8 cellular contexts compared by ENCODE assay signal in genomic region chr4:121072836-121073362, GRCh38. TPM values are rescaled to one million over a fixed set of nuclear protein-coding genes. Genes with fewer than 3 reads are reported as not detected.
A peak's percentile ranks its signal among the peaks of the same experiment; 100 is the strongest.
DNase-seq lines count a peak whose midpoint lies in the region; ATAC-seq and TF ChIP-seq lines count a peak whose summit lies in the region.

No MANE protein-coding gene starts in this region.

- peak overlapping the region; percentile 38 for H3K9ac ChIP-seq in HUES6 (ENCODE audit: low read length)

- no peak for TF ChIP-seq POLR2A in tibial nerve (IDR thresholded peaks at IDR 0.05)

- H3K9me3 ChIP-seq in BE2C = no peaks in the 10 kb centered on the region
- no peaks in the 10 kb centered on the region for H3K9me3 ChIP-seq in HUES6 (ENCODE audit: control insufficient read depth, insufficient read depth, low read depth, low read length)
- no peaks in the 10 kb centered on the region for H3K9me3 ChIP-seq in lung (ENCODE audit: control insufficient read depth in 2 of 2, insufficient read depth in 1 of 2, low read length in 1 of 2)
- no peaks in the 10 kb centered on the region for H3K9me3 ChIP-seq in tibial nerve

- H3K4me3 ChIP-seq in BE2C (ENCODE audit: low read depth, low read length) (peak overlapping the region; percentile 22; the same call in 1 of the 2 replicates), HUES6 (ENCODE audit: low read depth, low read length) (peak overlapping the region; percentile 76), lung (peak overlapping the region; percentile 48), tibial nerve (peak overlapping the region; percentile 32 to 61 (median 49))

- H3K4me1 Mint-ChIP-seq in central memory CD8-positive, alpha-beta T cell = peaks cover 27% of the 10 kb centered on the region

- no peak for ATAC-seq in central memory CD8-positive, alpha-beta T cell (replicated peaks; ENCODE audit: extremely low read depth, poor library complexity, severe bottlenecking)
- no peak for ATAC-seq in lung (ENCODE audit: insufficient read depth, low FRiP score)

- peaks cover 77% of the 10 kb centered on the region for H3K27me3 Mint-ChIP-seq in central memory CD8-positive, alpha-beta T cell

- peak overlapping the region; percentile 79 for H3K4me3 Mint-ChIP-seq in central memory CD8-positive, alpha-beta T cell

- DNase-seq in BE2C (peak; percentile 13), lung (ENCODE audit: low spot score) (peak; percentile 37), tibial nerve (ENCODE audit: low spot score in 2 of 2) (no peak), SW 1271 (lab: John Stamatoyannopoulos, UW) (no peak), AG08395 (ENCODE audit: low spot score) (no peak), NK-92 (lab: John Stamatoyannopoulos, UW; ENCODE audit: unreplicated experiment) (no peak)
- no peak for DNase-seq in central memory CD8-positive, alpha-beta T cell (ENCODE audit: low spot score in 2 of 2)

- H3K4me1 ChIP-seq in BE2C (no peaks in the 10 kb centered on the region), HUES6 (ENCODE audit: control insufficient read depth, insufficient read depth, low read length) (peaks cover 14% of the 10 kb centered on the region), lung (ENCODE audit: control insufficient read depth in 2 of 2, insufficient read depth in 2 of 2, low read length in 2 of 2) (peaks cover 0 to 2% of the 10 kb centered on the region in 2 donors), tibial nerve (peaks cover 0 to 24% (median 3%) of the 10 kb centered on the region in 4 donors)

- no peak for TF ChIP-seq EP300 in tibial nerve (IDR thresholded peaks at IDR 0.05)

- peaks cover 83% of the 10 kb centered on the region for H3K27me3 ChIP-seq in BE2C
- H3K27me3 ChIP-seq in HUES6 (ENCODE audit: control insufficient read depth, insufficient read depth, low read length) = peaks cover 64% of the 10 kb centered on the region
- H3K27me3 ChIP-seq in lung (ENCODE audit: control insufficient read depth, insufficient read depth) = no peaks in the 10 kb centered on the region
- H3K27me3 ChIP-seq in tibial nerve = peaks cover 0 to 9% of the 10 kb centered on the region in 2 donors

- H3K36me3 ChIP-seq in BE2C (no peaks in the 10 kb centered on the region), HUES6 (ENCODE audit: control insufficient read depth, insufficient read depth, low read length) (no peaks in the 10 kb centered on the region), lung (ENCODE audit: control insufficient read depth in 2 of 2, insufficient read depth in 2 of 2, low read length in 2 of 2) (no peaks in the 10 kb centered on the region), tibial nerve (no peaks in the 10 kb centered on the region)

- H3K27ac Mint-ChIP-seq in central memory CD8-positive, alpha-beta T cell (ENCODE audit: low read depth) = no peak overlapping the region

- H3K36me3 Mint-ChIP-seq in central memory CD8-positive, alpha-beta T cell (ENCODE audit: insufficient read depth) = peaks cover 10% of the 10 kb centered on the region

- no peaks in the 10 kb centered on the region for H3K9me3 Mint-ChIP-seq in central memory CD8-positive, alpha-beta T cell

- 1 to 2% methylated on average over 27 of the region's 27 CpGs for WGBS in lung, 2 donors
- 3% methylated on average over 27 of the region's 27 CpGs for WGBS in tibial nerve, 2 donors

- H3K27ac ChIP-seq in HUES6 (ENCODE audit: low read depth, low read length) = no peak overlapping the region
- H3K27ac ChIP-seq in lung (ENCODE audit: low read depth in 1 of 2, low read length in 1 of 2) = peak overlapping the region in 1 of 2 donors; percentile 80
- peak overlapping the region in 1 of 4 donors; percentile 47 for H3K27ac ChIP-seq in tibial nerve

- TF ChIP-seq CTCF in BE2C (IDR thresholded peaks at IDR 0.05; ENCODE audit: low read depth, low read length) (no peak), lung (IDR thresholded peaks at IDR 0.05; ENCODE audit: control extremely low read depth, extremely low read depth) (no peak), tibial nerve (IDR thresholded peaks at IDR 0.05) (no peak)

RNA-seq across cellular contexts. Expression of gene NDNF, which starts 0.6 kb away (rescaled TPM):
- not detected for polyA plus RNA-seq in BE2C (2012; ENCODE audit: insufficient read depth, insufficient read length, low read depth)
- total RNA-seq in lung (100 to 1,000 TPM; 121 to 381 TPM), tibial nerve (10 to 100 TPM in 1 of 4 donors, 1 to 10 TPM in 3; 2.4 to 10.6 (median 7.8) TPM)
- 10 to 100 TPM; 22.3 to 40.1 TPM for polyA plus RNA-seq in lung

Comparison
In these comparisons a context has a peak if more than half of its experiments do, and no peak if none do; other contexts are left out.
1. DNase-seq: peak in BE2C (single experiment) and lung (single experiment); none in central memory CD8-positive, alpha-beta T cell (0 of 2), tibial nerve (0 of 2), SW 1271 (0 of 2), AG08395 (single experiment) and NK-92 (single experiment).
2. H3K4me3 ChIP-seq: peak in every context shown above with its lines; median percentile 76 in HUES6; 49 in tibial nerve; 48 in lung; 22 in BE2C.
3. RNA of gene NDNF, which starts 0.6 kb away (total RNA-seq): 121 to 381 TPM in lung; 2.4 to 10.6 TPM in tibial nerve; every median in the first group is over 10 times any median in the second.